6 cellular contexts compared by ENCODE assay signal in genomic region chrX:47101206-47101605, GRCh38. TPM values are rescaled to one million over a fixed set of nuclear protein-coding genes. Genes with fewer than 3 reads are reported as not detected.
"Had no signal": no experiment of that assay in that cellular context is flagged by ENCODE, and none has a peak within 500 bp of the region (broad histone marks: within the 10 kb centered on the region; RNA-seq: fewer than 3 reads in every experiment).

No MANE protein-coding gene starts in this region.

- H3K4me1 Mint-ChIP-seq: IgD-negative memory B cell had no signal

- H3K27ac Mint-ChIP-seq: IgD-negative memory B cell had no signal

- H3K4me3 ChIP-seq: K562 had no signal

- H3K4me3 Mint-ChIP-seq: IgD-negative memory B cell had no signal

- H3K36me3 Mint-ChIP-seq: IgD-negative memory B cell had no signal

- H3K27me3 Mint-ChIP-seq: IgD-negative memory B cell had no signal

- H3K27ac ChIP-seq: HL-60 had no signal

- H3K9me3 Mint-ChIP-seq: IgD-negative memory B cell had no signal

- DNase-seq: IMR-90, KBM-7 had no signal

RNA-seq across cellular contexts. Expression of gene RGN, which starts 23.0 kb away (rescaled TPM):
- total RNA-seq: HT1080, K562 had no signal
